Comparison of ENCODE assay signal across 1 cellular context in the genomic region with DNA sequence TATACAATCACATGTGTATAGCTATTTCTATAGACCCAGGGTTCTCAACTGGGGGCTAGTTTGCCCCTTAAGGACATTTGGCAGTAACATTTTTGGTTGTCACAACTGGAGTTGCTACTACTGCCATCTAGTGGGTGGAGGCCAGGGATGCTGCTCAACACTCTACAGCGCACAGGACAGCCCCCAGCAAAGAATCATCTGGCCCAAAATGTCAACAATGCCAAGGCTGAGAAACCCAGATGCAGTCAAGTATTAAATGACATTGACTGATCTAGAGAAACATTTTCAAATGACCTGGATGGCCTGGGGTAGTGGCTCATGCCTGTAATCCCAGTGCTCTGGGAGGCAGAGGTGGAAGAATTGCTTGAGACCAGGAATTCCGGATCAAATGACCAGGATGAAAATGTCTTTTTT.
TF ChIP-seq lines count a peak whose summit lies in the region.

No MANE protein-coding gene starts in this region.

TF ChIP-seq in SK-N-SH, 30 proteins besides CTCF, POLR2A, EP300 and RAD21 (continued from another document):
- TF ChIP-seq, protein P1, sequence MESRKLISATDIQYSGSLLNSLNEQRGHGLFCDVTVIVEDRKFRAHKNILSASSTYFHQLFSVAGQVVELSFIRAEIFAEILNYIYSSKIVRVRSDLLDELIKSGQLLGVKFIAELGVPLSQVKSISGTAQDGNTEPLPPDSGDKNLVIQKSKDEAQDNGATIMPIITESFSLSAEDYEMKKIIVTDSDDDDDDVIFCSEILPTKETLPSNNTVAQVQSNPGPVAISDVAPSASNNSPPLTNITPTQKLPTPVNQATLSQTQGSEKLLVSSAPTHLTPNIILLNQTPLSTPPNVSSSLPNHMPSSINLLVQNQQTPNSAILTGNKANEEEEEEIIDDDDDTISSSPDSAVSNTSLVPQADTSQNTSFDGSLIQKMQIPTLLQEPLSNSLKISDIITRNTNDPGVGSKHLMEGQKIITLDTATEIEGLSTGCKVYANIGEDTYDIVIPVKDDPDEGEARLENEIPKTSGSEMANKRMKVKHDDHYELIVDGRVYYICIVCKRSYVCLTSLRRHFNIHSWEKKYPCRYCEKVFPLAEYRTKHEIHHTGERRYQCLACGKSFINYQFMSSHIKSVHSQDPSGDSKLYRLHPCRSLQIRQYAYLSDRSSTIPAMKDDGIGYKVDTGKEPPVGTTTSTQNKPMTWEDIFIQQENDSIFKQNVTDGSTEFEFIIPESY (IDR thresholded peaks at IDR 0.05; ENCODE audit: borderline replicate concordance, low read depth): no peak
- no peak for TF ChIP-seq RCOR1 (IDR thresholded peaks at IDR 0.05; ENCODE audit: low read length)
- no peak for TF ChIP-seq MEF2A (IDR thresholded peaks at IDR 0.05; ENCODE audit: borderline replicate concordance, low read depth)
- no peak for TF ChIP-seq CHD2 (IDR thresholded peaks at IDR 0.05; ENCODE audit: low read length, partially characterized antibody)
- no peak for TF ChIP-seq NFIC (IDR thresholded peaks at IDR 0.05; ENCODE audit: borderline replicate concordance)
- TF ChIP-seq FOXJ3 (CRISPR knock-in tag; IDR thresholded peaks at IDR 0.05): no peak
- no peak for TF ChIP-seq FOXM1 (IDR thresholded peaks at IDR 0.05; ENCODE audit: low read depth)
- no peak for TF ChIP-seq SMC3 (IDR thresholded peaks at IDR 0.05; ENCODE audit: low read depth, low read length)
